17 cellular contexts compared by ENCODE assay signal in genomic region chr4:183834252-183834651, GRCh38.
DNase-seq lines count a peak whose midpoint lies in the region; ATAC-seq, FAIRE-seq and TF ChIP-seq lines count a peak whose summit lies in the region.
"Had no signal": no experiment of that assay in that cellular context is flagged by ENCODE, and none has a peak within 500 bp of the region (broad histone marks: within the 10 kb centered on the region; RNA-seq: fewer than 3 reads in every experiment).

No MANE protein-coding gene starts in this region.

- intact Hi-C loops in pancreas (cut with DNase I) = no loop called here

- H3K27me3 ChIP-seq in bronchial epithelial cell (ENCODE audit: control insufficient read depth, insufficient read depth, low read length) = peaks cover 2% of the 10 kb centered on the region
- peaks cover 2% of the 10 kb centered on the region for H3K27me3 ChIP-seq in foreskin keratinocyte
- no peaks in the 10 kb centered on the region for H3K27me3 ChIP-seq in pancreas

- no peaks in the 10 kb centered on the region for H3K4me1 Mint-ChIP-seq in chondrocyte (ENCODE audit: low read depth)
- H3K4me1 Mint-ChIP-seq: CD8-positive, alpha-beta memory T cell had no signal

- H3K4me3 ChIP-seq in bronchial epithelial cell (ENCODE audit: low read depth, low read length) (no peak overlapping the region), pancreas (no peak overlapping the region)

- H3K27me3 Mint-ChIP-seq in chondrocyte (ENCODE audit: low read depth) = peaks cover 22% of the 10 kb centered on the region

- H3K36me3 ChIP-seq in bronchial epithelial cell (ENCODE audit: control insufficient read depth, insufficient read depth, low read length) = no peaks in the 10 kb centered on the region
- H3K36me3 ChIP-seq in pancreas = no peaks in the 10 kb centered on the region

- no peak overlapping the region for H3K27ac ChIP-seq in foreskin keratinocyte
- H3K27ac ChIP-seq in pancreas = no peak overlapping the region

- H3K4me1 ChIP-seq in foreskin keratinocyte (peaks cover 16% of the 10 kb centered on the region), pancreas (no peaks in the 10 kb centered on the region)

- H3K9me3 Mint-ChIP-seq in chondrocyte (ENCODE audit: low read depth) = no peaks in the 10 kb centered on the region
- H3K9me3 Mint-ChIP-seq: CD8-positive, alpha-beta memory T cell; H9; IgD-negative memory B cell had no signal

- peak; percentile 12 for DNase-seq in Daoy (ENCODE audit: low read depth)
- peak; percentile 51 for DNase-seq in bronchial epithelial cell (ENCODE audit: low read depth)
- peak in 1 of 2 donors; percentile 60 for DNase-seq in foreskin keratinocyte
- peak in 1 of 6 donors; percentile 21 for DNase-seq in pancreas
- DNase-seq in chondrocyte (ENCODE audit: low spot score) = no peak
- DNase-seq: 8988T; CD8-positive, alpha-beta memory T cell; H9; NCI-H187 treated with DMSO at 0.1 percent for 48 hours; NCI-H69; NK-92 treated with Interleukin-12 subunit alpha and Interleukin-12 subunit beta, amount 100 ng/mL, for 24 hours; OCI-M1; RPMI8226 had no signal

- FAIRE-seq in bronchial epithelial cell (lab: Jason Lieb, UNC) (no peak), pancreas (lab: Jason Lieb, UNC) (no peak)

- no peaks in the 10 kb centered on the region for H3K9me3 ChIP-seq in pancreas

- peak; percentile 63 for ATAC-seq in foreskin keratinocyte
- ATAC-seq in pancreas = peak; percentile 33 to 55 (median 36)
- ATAC-seq in GM19395 (IDR thresholded peaks at IDR 0.05; ENCODE audit: unreplicated experiment) = no peak
- ATAC-seq in GM21619 (IDR thresholded peaks at IDR 0.05; ENCODE audit: unreplicated experiment) = no peak
- ATAC-seq in GM18498 (IDR thresholded peaks at IDR 0.05; ENCODE audit: unreplicated experiment) = no peak

- TF ChIP-seq CTCF in bronchial epithelial cell (IDR thresholded peaks at IDR 0.05; ENCODE audit: insufficient read depth, low read length, severe bottlenecking) = no peak
- no peak for TF ChIP-seq CTCF in foreskin keratinocyte (conservative IDR thresholded peaks at IDR 0.05)
- no peak for TF ChIP-seq CTCF in pancreas (IDR thresholded peaks at IDR 0.05)
- TF ChIP-seq CTCF in chondrocyte (IDR thresholded peaks at IDR 0.05) = no peak

- no peak overlapping the region for H3K27ac Mint-ChIP-seq in chondrocyte (ENCODE audit: unreplicated experiment)
- H3K27ac Mint-ChIP-seq: CD8-positive, alpha-beta memory T cell; H9; IgD-negative memory B cell had no signal

- H3K36me3 Mint-ChIP-seq in chondrocyte (ENCODE audit: low read depth) = no peaks in the 10 kb centered on the region
- H3K36me3 Mint-ChIP-seq: CD8-positive, alpha-beta memory T cell; IgD-negative memory B cell had no signal

- H3K4me3 Mint-ChIP-seq in chondrocyte (ENCODE audit: unreplicated experiment) = no peak overlapping the region
- H3K4me3 Mint-ChIP-seq: CD8-positive, alpha-beta memory T cell; H9; IgD-negative memory B cell had no signal

- 34 to 40% methylated on average over 9 of the region's 9 CpGs for WGBS in pancreas, 2 donors

Comparison
In these comparisons a context has a peak if more than half of its experiments do, and no peak if none do; other contexts are left out.
1. ATAC-seq: peak in foreskin keratinocyte (single experiment) and pancreas (4 of 4); none in GM19395 (single experiment), GM21619 (single experiment) and GM18498 (single experiment).